In genomic region chr1:185595835-185596667, GRCh38 we compare ENCODE assay signal across 8 cellular contexts.
DNase-seq lines count a peak whose midpoint lies in the region; ATAC-seq and TF ChIP-seq lines count a peak whose summit lies in the region.

No MANE protein-coding gene starts in this region.

- no peak overlapping the region for H3K9ac ChIP-seq in PC-3 (ENCODE audit: low read length)

- H3K4me1 ChIP-seq in PC-3 (ENCODE audit: insufficient read depth, low read length) = peaks cover 4% of the 10 kb centered on the region; the same call in 1 of the 2 replicates
- no peaks in the 10 kb centered on the region for H3K4me1 ChIP-seq in gastroesophageal sphincter

- TF ChIP-seq EP300 in gastroesophageal sphincter (IDR thresholded peaks at IDR 0.05) = no peak

- H3K4me3 ChIP-seq in PC-3 (ENCODE audit: low read length) = no peak overlapping the region
- H3K4me3 ChIP-seq in gastroesophageal sphincter = no peak overlapping the region

- no peaks in the 10 kb centered on the region for H3K27me3 Mint-ChIP-seq in activated T-cell treated with anti-CD3 and anti-CD28 coated beads, Interleukin-2, amount 50 U/mL, for 4 hours (ENCODE audit: low read depth)

- 58 to 62% methylated on average over 2 to 3 of the region's 3 CpGs for WGBS in gastroesophageal sphincter (ENCODE audit: low coverage in 1 of 2), 2 donors

- POLR2A ChIA-PET in PC-3 (lab: Charles Lee; ENCODE audit: unreplicated experiment) = no interaction called here

- H3K9me2 ChIP-seq in PC-3 (replicated peaks; ENCODE audit: low read length) = no peaks in the 10 kb centered on the region

- H3K9me3 Mint-ChIP-seq in activated T-cell treated with anti-CD3 and anti-CD28 coated beads, Interleukin-2, amount 50 U/mL, for 4 hours = no peaks in the 10 kb centered on the region

- H2AFZ ChIP-seq in PC-3 (ENCODE audit: low read length) = no peak overlapping the region

- H3K36me3 ChIP-seq in PC-3 (ENCODE audit: low read depth, low read length) (no peaks in the 10 kb centered on the region), gastroesophageal sphincter (no peaks in the 10 kb centered on the region)

- H3K79me2 ChIP-seq in PC-3 (ENCODE audit: low read length) = no peaks in the 10 kb centered on the region

- H3K4me2 ChIP-seq in PC-3 (ENCODE audit: low read length) = no peak overlapping the region

- DNase-seq in COLO829 (ENCODE audit: low spot score) = peak; percentile 79
- peak; percentile 64 for DNase-seq in PC-3
- peak; percentile 45 for DNase-seq in activated T-cell treated with anti-CD3 and anti-CD28 coated beads, Interleukin-2, amount 50 U/mL, for 4 hours
- peak; percentile 28 for DNase-seq in stimulated activated CD4-positive, alpha-beta T cell treated with anti-CD3 and anti-CD28 coated beads, Interleukin-12 subunit alpha, Interleukin-12 subunit beta, amount 100 ng/mL, for 4 hours
- no peak for DNase-seq in DMS114 treated with DMSO at 0.1 percent for 48 hours (lab: John Stamatoyannopoulos, UW; ENCODE audit: unreplicated experiment)

- CTCF ChIA-PET in PC-3 (lab: Charles Lee) = interaction anchor here (0.6 to 1.3 kb wide), 6 partner anchors 57 to 389 kb away, joined by 3 to 6 read pairs (median 4); partner anchors contain the start of gene IVNS1ABP

- no peaks in the 10 kb centered on the region for H4K20me1 ChIP-seq in PC-3 (ENCODE audit: low read length)

- BruUV-seq in PC-3 (replicated peaks; lab: Mats Ljungman, UMichigan) = no TSS peak

- no peak for TF ChIP-seq POLR2A in gastroesophageal sphincter (IDR thresholded peaks at IDR 0.05)

- no peaks in the 10 kb centered on the region for H3F3A ChIP-seq in PC-3 (ENCODE audit: low read length, unreplicated experiment)

- H3K4me1 Mint-ChIP-seq in activated T-cell treated with anti-CD3 and anti-CD28 coated beads, Interleukin-2, amount 50 U/mL, for 4 hours (ENCODE audit: low read depth) = peaks cover 28% of the 10 kb centered on the region

- no peak overlapping the region for H3K4me3 Mint-ChIP-seq in activated T-cell treated with anti-CD3 and anti-CD28 coated beads, Interleukin-2, amount 50 U/mL, for 4 hours

- H3K9me3 ChIP-seq in PC-3 (ENCODE audit: low read length) (no peaks in the 10 kb centered on the region), gastroesophageal sphincter (no peaks in the 10 kb centered on the region)

- TF ChIP-seq CTCF in PC-3 (conservative IDR thresholded peaks at IDR 0.05; ENCODE audit: low read depth, low read length) (peak; percentile 78), gastroesophageal sphincter (IDR thresholded peaks at IDR 0.05) (peak; percentile 5 to 54 (median 20))

- intact Hi-C loops in PC-3 (cut with micrococcal nuclease) = loop anchor here (2.0 to 10.0 kb wide), 3 partner anchors 45 to 361 kb away; no protein-coding TSS in a partner anchor

- H3K27me3 ChIP-seq in PC-3 (ENCODE audit: low read length) = no peaks in the 10 kb centered on the region
- no peaks in the 10 kb centered on the region for H3K27me3 ChIP-seq in gastroesophageal sphincter

- H3K27ac ChIP-seq in PC-3 (ENCODE audit: low read length) = no peak overlapping the region
- H3K27ac ChIP-seq in gastroesophageal sphincter = no peak overlapping the region

- no peaks in the 10 kb centered on the region for H3K36me3 Mint-ChIP-seq in activated T-cell treated with anti-CD3 and anti-CD28 coated beads, Interleukin-2, amount 50 U/mL, for 4 hours (ENCODE audit: insufficient read depth)

- peak; percentile 78 for ATAC-seq in GM19328 (IDR thresholded peaks at IDR 0.05; ENCODE audit: unreplicated experiment)
- ATAC-seq in HG03439 (IDR thresholded peaks at IDR 0.05; ENCODE audit: unreplicated experiment) = peak; percentile 92
- peak; percentile 60 for ATAC-seq in PC-3
- ATAC-seq in activated T-cell treated with anti-CD3 and anti-CD28 coated beads, Interleukin-2, amount 50 U/mL, for 4 hours = peak; percentile 53 to 65
- no peak for ATAC-seq in gastroesophageal sphincter
